ENCODE assay signal across 8 cellular contexts in genomic region chr7:137454169-137455166, GRCh38.
DNase-seq lines count a peak whose midpoint lies in the region; ATAC-seq, FAIRE-seq and TF ChIP-seq lines count a peak whose summit lies in the region.

No MANE protein-coding gene starts in this region.

- peak; percentile 59 to 82 (median 66) for TF ChIP-seq CTCF in breast epithelium (IDR thresholded peaks at IDR 0.05)
- peak; percentile 63 to 68 for TF ChIP-seq CTCF in left lung (IDR thresholded peaks at IDR 0.05)

- no peaks in the 10 kb centered on the region for H3K9me3 ChIP-seq in breast epithelium
- no peaks in the 10 kb centered on the region for H3K9me3 ChIP-seq in left lung

- H3K27ac ChIP-seq in breast epithelium, result peak overlapping the region; percentile 75 to 90
- no peak overlapping the region for H3K27ac ChIP-seq in left lung

- TF ChIP-seq POLR2A in breast epithelium (IDR thresholded peaks at IDR 0.05), result no peak

- DNase-seq in AG08395 (ENCODE audit: low spot score) (peak; percentile 54), NCI-H446 treated with DMSO at 0.1 percent for 48 hours (lab: John Stamatoyannopoulos, UW) (peak; percentile 34), breast epithelium (ENCODE audit: low spot score in 2 of 2) (peak in 1 of 2 donors; percentile 42), left lung (no peak), urothelium cell line (ENCODE audit: low spot score) (peak; percentile 14)

- H3K4me3 ChIP-seq in breast epithelium, result no peak overlapping the region
- no peak overlapping the region for H3K4me3 ChIP-seq in left lung

- FAIRE-seq in urothelium cell line (lab: Jason Lieb, UNC), result no peak

- ATAC-seq in GM18519 (IDR thresholded peaks at IDR 0.05; ENCODE audit: low FRiP score, unreplicated experiment) (peak; percentile 64), HG03196 (IDR thresholded peaks at IDR 0.05; ENCODE audit: unreplicated experiment) (peak; percentile 81), left lung (peak; percentile 90), GM19467 (IDR thresholded peaks at IDR 0.05; ENCODE audit: unreplicated experiment) (no peak)

- H3K36me3 ChIP-seq in breast epithelium (no peaks in the 10 kb centered on the region), left lung (no peaks in the 10 kb centered on the region)

- H3K4me1 ChIP-seq in breast epithelium (peaks cover 0 to 5% of the 10 kb centered on the region in 2 donors), left lung (no peaks in the 10 kb centered on the region)

- intact Hi-C loops in breast epithelium (cut with DNase I; ENCODE audit: low total_unique reads) (no loop called here), left lung (cut with DNase I) (no loop called here)

- H3K27me3 ChIP-seq in breast epithelium, result no peaks in the 10 kb centered on the region
- H3K27me3 ChIP-seq in left lung, result peaks cover 3 to 7% of the 10 kb centered on the region in 2 donors

Comparison
In these comparisons a context has a peak if more than half of its experiments do, and no peak if none do; other contexts are left out.
1. DNase-seq: peak in AG08395 (single experiment), NCI-H446 treated with DMSO at 0.1 percent for 48 hours (single experiment) and urothelium cell line (single experiment); none in left lung (0 of 2).
2. H3K27ac ChIP-seq: peak in breast epithelium (2 of 2); none in left lung (0 of 2).